In genomic region chr19:46634045-46634655, GRCh38 we compare ENCODE assay signal across 1 cellular context.
TF ChIP-seq lines count a peak whose summit lies in the region.

No MANE protein-coding gene starts in this region.

TF ChIP-seq in GM23338, 12 proteins besides CTCF, POLR2A, EP300 and RAD21 (continued from another document):
- TF ChIP-seq ETS1 (IDR thresholded peaks at IDR 0.05): no peak
- no peak for TF ChIP-seq REST (IDR thresholded peaks at IDR 0.05; ENCODE audit: unreplicated experiment)
- no peak for TF ChIP-seq NANOG (IDR thresholded peaks at IDR 0.05; ENCODE audit: borderline replicate concordance)
- no peak for TF ChIP-seq JUNB (IDR thresholded peaks at IDR 0.05; ENCODE audit: unreplicated experiment)
TF ChIP-seq in GM23338: peak in this region for 0.
